Comparison of ENCODE assay signal across 1 cellular context in the genomic region with DNA sequence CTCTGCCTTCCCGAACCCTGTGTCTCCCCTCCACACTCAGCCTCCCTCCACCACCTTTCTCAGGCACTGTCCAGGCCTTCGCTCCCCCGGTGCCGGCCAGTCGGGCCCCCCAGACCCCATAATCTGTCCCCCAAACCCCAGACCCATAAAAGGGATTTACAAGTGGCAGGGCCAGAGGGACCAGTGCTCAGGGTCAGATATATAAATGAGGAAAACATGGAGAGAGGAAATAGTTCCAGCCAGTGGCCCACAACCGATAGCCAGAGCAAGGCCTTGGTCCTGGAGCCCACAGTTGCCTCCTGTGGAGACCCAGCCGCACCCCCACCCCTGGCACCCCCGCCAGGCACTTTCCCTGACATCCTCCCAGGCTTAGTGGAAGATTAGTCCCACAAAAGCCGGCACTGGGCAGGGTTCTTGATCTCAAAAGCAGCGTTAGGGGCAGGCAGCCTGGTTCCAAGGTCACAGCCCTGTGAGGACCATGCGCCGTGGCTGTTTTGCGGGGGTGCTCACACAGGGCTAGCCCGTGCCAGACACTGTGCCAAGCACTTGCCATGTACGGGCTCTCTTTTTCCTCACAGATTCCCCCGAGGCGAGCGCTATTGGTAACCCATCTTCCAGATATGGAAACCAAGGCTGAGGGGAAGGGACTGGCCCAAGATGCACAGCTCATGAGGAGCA.
TF ChIP-seq lines count a peak whose summit lies in the region.

No MANE protein-coding gene starts in this region.

TF ChIP-seq in HepG2, 621 proteins besides CTCF, POLR2A, EP300 and RAD21 (continued from another document and continues in another):
- no peak for TF ChIP-seq HBP1 (CRISPR knock-in tag; IDR thresholded peaks at IDR 0.05; ENCODE audit: low read depth)
- no peak for TF ChIP-seq ZNF510 (CRISPR knock-in tag; IDR thresholded peaks at IDR 0.05; ENCODE audit: low read depth)
- TF ChIP-seq GMEB1 (CRISPR knock-in tag; IDR thresholded peaks at IDR 0.05; ENCODE audit: borderline replicate concordance) = no peak
- TF ChIP-seq ZNF577 (CRISPR knock-in tag; IDR thresholded peaks at IDR 0.05; ENCODE audit: borderline replicate concordance, low read depth) = no peak
- TF ChIP-seq SPEN (CRISPR knock-in tag; IDR thresholded peaks at IDR 0.05; ENCODE audit: low read depth) = no peak
- TF ChIP-seq MLX (CRISPR knock-in tag; IDR thresholded peaks at IDR 0.05) = no peak
- no peak for TF ChIP-seq FOXM1 (CRISPR knock-in tag; IDR thresholded peaks at IDR 0.05)
- TF ChIP-seq ZNF121 (CRISPR knock-in tag; IDR thresholded peaks at IDR 0.05) = no peak
- TF ChIP-seq ZNF576 (CRISPR knock-in tag; IDR thresholded peaks at IDR 0.05) = no peak
- no peak for TF ChIP-seq TGIF2 (CRISPR knock-in tag; IDR thresholded peaks at IDR 0.05)
- peak; percentile 69 for TF ChIP-seq ZMYM3 (CRISPR knock-in tag; IDR thresholded peaks at IDR 0.05)
- TF ChIP-seq HES4 (CRISPR knock-in tag; IDR thresholded peaks at IDR 0.05; ENCODE audit: borderline replicate concordance) = no peak
- TF ChIP-seq NFIB (CRISPR knock-in tag; IDR thresholded peaks at IDR 0.05; ENCODE audit: borderline replicate concordance) = no peak
- no peak for TF ChIP-seq KLF15 (CRISPR knock-in tag; IDR thresholded peaks at IDR 0.05; ENCODE audit: borderline replicate concordance)
- no peak for TF ChIP-seq DR1 (CRISPR knock-in tag; IDR thresholded peaks at IDR 0.05)
- TF ChIP-seq, protein P1, sequence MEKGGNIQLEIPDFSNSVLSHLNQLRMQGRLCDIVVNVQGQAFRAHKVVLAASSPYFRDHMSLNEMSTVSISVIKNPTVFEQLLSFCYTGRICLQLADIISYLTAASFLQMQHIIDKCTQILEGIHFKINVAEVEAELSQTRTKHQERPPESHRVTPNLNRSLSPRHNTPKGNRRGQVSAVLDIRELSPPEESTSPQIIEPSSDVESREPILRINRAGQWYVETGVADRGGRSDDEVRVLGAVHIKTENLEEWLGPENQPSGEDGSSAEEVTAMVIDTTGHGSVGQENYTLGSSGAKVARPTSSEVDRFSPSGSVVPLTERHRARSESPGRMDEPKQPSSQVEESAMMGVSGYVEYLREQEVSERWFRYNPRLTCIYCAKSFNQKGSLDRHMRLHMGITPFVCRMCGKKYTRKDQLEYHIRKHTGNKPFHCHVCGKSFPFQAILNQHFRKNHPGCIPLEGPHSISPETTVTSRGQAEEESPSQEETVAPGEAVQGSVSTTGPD (CRISPR knock-in tag; IDR thresholded peaks at IDR 0.05) = no peak
- TF ChIP-seq, protein P2, sequence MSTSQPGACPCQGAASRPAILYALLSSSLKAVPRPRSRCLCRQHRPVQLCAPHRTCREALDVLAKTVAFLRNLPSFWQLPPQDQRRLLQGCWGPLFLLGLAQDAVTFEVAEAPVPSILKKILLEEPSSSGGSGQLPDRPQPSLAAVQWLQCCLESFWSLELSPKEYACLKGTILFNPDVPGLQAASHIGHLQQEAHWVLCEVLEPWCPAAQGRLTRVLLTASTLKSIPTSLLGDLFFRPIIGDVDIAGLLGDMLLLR (CRISPR knock-in tag; IDR thresholded peaks at IDR 0.05) = no peak
- TF ChIP-seq MEIS1 (CRISPR knock-in tag; IDR thresholded peaks at IDR 0.05; ENCODE audit: borderline replicate concordance) = no peak
- no peak; the same call in 1 of the 2 replicates for TF ChIP-seq PITX1 (CRISPR knock-in tag; IDR thresholded peaks at IDR 0.05)
- no peak for TF ChIP-seq SKI (IDR thresholded peaks at IDR 0.05; ENCODE audit: partially characterized antibody)
- TF ChIP-seq KLF12 (CRISPR knock-in tag; IDR thresholded peaks at IDR 0.05; ENCODE audit: borderline replicate concordance) = no peak
- TF ChIP-seq HNRNPLL (IDR thresholded peaks at IDR 0.05; ENCODE audit: low read depth, low read length, poor library complexity, severe bottlenecking) = peak; percentile 15
- TF ChIP-seq YEATS2 (CRISPR knock-in tag; IDR thresholded peaks at IDR 0.05; ENCODE audit: borderline replicate concordance) = no peak
- no peak for TF ChIP-seq FOXJ3 (CRISPR knock-in tag; IDR thresholded peaks at IDR 0.05; ENCODE audit: borderline replicate concordance)
- no peak for TF ChIP-seq GZF1 (CRISPR knock-in tag; IDR thresholded peaks at IDR 0.05)
- TF ChIP-seq JARID2 (CRISPR knock-in tag; IDR thresholded peaks at IDR 0.05; ENCODE audit: insufficient replicate concordance) = no peak
- TF ChIP-seq NFE2 (CRISPR knock-in tag; IDR thresholded peaks at IDR 0.05) = no peak
- no peak for TF ChIP-seq ZNF513 (CRISPR knock-in tag; conservative IDR thresholded peaks at IDR 0.05)
- no peak for TF ChIP-seq ZBTB42 (CRISPR knock-in tag; IDR thresholded peaks at IDR 0.05)
- no peak for TF ChIP-seq ZBTB1 (CRISPR knock-in tag; IDR thresholded peaks at IDR 0.05; ENCODE audit: borderline replicate concordance)
- TF ChIP-seq CENPT (CRISPR knock-in tag; IDR thresholded peaks at IDR 0.05; ENCODE audit: low read depth) = no peak
- 0 out of 2 replicates have a peak, but pooled peaks have one; percentile 12 for TF ChIP-seq ZNF547 (CRISPR knock-in tag; IDR thresholded peaks at IDR 0.05)
- TF ChIP-seq TBP (CRISPR knock-in tag; IDR thresholded peaks at IDR 0.05) = no peak
- TF ChIP-seq ZNF331 (CRISPR knock-in tag; IDR thresholded peaks at IDR 0.05) = no peak
- TF ChIP-seq, protein P3, sequence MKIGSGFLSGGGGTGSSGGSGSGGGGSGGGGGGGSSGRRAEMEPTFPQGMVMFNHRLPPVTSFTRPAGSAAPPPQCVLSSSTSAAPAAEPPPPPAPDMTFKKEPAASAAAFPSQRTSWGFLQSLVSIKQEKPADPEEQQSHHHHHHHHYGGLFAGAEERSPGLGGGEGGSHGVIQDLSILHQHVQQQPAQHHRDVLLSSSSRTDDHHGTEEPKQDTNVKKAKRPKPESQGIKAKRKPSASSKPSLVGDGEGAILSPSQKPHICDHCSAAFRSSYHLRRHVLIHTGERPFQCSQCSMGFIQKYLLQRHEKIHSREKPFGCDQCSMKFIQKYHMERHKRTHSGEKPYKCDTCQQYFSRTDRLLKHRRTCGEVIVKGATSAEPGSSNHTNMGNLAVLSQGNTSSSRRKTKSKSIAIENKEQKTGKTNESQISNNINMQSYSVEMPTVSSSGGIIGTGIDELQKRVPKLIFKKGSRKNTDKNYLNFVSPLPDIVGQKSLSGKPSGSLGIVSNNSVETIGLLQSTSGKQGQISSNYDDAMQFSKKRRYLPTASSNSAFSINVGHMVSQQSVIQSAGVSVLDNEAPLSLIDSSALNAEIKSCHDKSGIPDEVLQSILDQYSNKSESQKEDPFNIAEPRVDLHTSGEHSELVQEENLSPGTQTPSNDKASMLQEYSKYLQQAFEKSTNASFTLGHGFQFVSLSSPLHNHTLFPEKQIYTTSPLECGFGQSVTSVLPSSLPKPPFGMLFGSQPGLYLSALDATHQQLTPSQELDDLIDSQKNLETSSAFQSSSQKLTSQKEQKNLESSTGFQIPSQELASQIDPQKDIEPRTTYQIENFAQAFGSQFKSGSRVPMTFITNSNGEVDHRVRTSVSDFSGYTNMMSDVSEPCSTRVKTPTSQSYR (CRISPR knock-in tag; IDR thresholded peaks at IDR 0.05; ENCODE audit: borderline replicate concordance) = no peak
- TF ChIP-seq ZNF496 (CRISPR knock-in tag; IDR thresholded peaks at IDR 0.05; ENCODE audit: insufficient replicate concordance) = no peak
- 0 out of 2 replicates have a peak, but pooled peaks have one; percentile 20 for TF ChIP-seq HNRNPL (IDR thresholded peaks at IDR 0.05; ENCODE audit: low read depth, low read length)
- peak; percentile 48; the same call in 1 of the 2 replicates for TF ChIP-seq ADNP (CRISPR knock-in tag; IDR thresholded peaks at IDR 0.05)
- TF ChIP-seq UBTF (CRISPR knock-in tag; IDR thresholded peaks at IDR 0.05) = no peak
- 0 out of 2 replicates have a peak, but pooled peaks have one; percentile 3 for TF ChIP-seq ZFY (CRISPR knock-in tag; IDR thresholded peaks at IDR 0.05)
- TF ChIP-seq CENPX (CRISPR knock-in tag; IDR thresholded peaks at IDR 0.05) = no peak
- TF ChIP-seq KLF6 (CRISPR knock-in tag; IDR thresholded peaks at IDR 0.05) = no peak
- no peak for TF ChIP-seq PAXIP1 (CRISPR knock-in tag; conservative IDR thresholded peaks at IDR 0.05)
